Comparison of ENCODE assay signal across 1 cellular context in genomic region chr12:119803391-119803791, GRCh38.
TF ChIP-seq lines count a peak whose summit lies in the region.

No MANE protein-coding gene starts in this region.

TF ChIP-seq in IMR-90, 13 proteins besides CTCF, POLR2A, EP300 and RAD21 (continued from another document):
- TF ChIP-seq, protein P1, sequence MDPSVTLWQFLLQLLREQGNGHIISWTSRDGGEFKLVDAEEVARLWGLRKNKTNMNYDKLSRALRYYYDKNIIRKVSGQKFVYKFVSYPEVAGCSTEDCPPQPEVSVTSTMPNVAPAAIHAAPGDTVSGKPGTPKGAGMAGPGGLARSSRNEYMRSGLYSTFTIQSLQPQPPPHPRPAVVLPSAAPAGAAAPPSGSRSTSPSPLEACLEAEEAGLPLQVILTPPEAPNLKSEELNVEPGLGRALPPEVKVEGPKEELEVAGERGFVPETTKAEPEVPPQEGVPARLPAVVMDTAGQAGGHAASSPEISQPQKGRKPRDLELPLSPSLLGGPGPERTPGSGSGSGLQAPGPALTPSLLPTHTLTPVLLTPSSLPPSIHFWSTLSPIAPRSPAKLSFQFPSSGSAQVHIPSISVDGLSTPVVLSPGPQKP (IDR thresholded peaks at IDR 0.05; ENCODE audit: borderline replicate concordance, low read depth, low read length) = no peak
